Comparison of ENCODE assay signal across 8 cellular contexts in genomic region chr12:124389537-124390441, GRCh38.
DNase-seq lines count a peak whose midpoint lies in the region; ATAC-seq, FAIRE-seq and TF ChIP-seq lines count a peak whose summit lies in the region.

No MANE protein-coding gene starts in this region.

- H3K27me3 ChIP-seq in left ventricle myocardium inferior (ENCODE audit: low read depth) (no peaks in the 10 kb centered on the region), uterus (no peaks in the 10 kb centered on the region)

- H3K27me3 Mint-ChIP-seq in naive B cell = no peaks in the 10 kb centered on the region

- intact Hi-C loops in left ventricle myocardium inferior (cut with micrococcal nuclease) (no loop called here), Right ventricle myocardium superior (cut with DNase I) (loop anchor here (5.0 to 10.0 kb wide), 3 partner anchors 33 to 375 kb away; no protein-coding TSS in a partner anchor), uterus (cut with DNase I; ENCODE audit: low total_unique reads) (loop anchor here (5.0 to 10.0 kb wide), 2 partner anchors 33 to 375 kb away; no protein-coding TSS in a partner anchor)

- no peaks in the 10 kb centered on the region for H3K36me3 Mint-ChIP-seq in naive B cell

- peaks cover 27 to 55% (median 40%) of the 10 kb centered on the region in 3 donors for H3K4me1 Mint-ChIP-seq in naive B cell

- no peak for ATAC-seq in Right ventricle myocardium superior (ENCODE audit: poor library complexity)
- no peak for ATAC-seq in naive B cell (ENCODE audit: low read depth in 2 of 2)
- ATAC-seq in HG03039 (IDR thresholded peaks at IDR 0.05; ENCODE audit: unreplicated experiment) = no peak

- peak overlapping the region in 4 of 6 donors; percentile 82 to 91 (median 90) for H3K27ac Mint-ChIP-seq in naive B cell

- no peak for TF ChIP-seq CTCF in left ventricle myocardium inferior (IDR thresholded peaks at IDR 0.05; ENCODE audit: borderline replicate concordance)
- no peak for TF ChIP-seq CTCF in uterus (IDR thresholded peaks at IDR 0.05)

- peaks cover 98% of the 10 kb centered on the region for H3K4me1 ChIP-seq in left ventricle myocardium inferior
- H3K4me1 ChIP-seq in uterus = peaks cover 30 to 58% of the 10 kb centered on the region in 2 donors

- DNase-seq in left ventricle myocardium inferior (no peak), Right ventricle myocardium superior (no peak), naive B cell (no peak), uterus (peak in 1 of 2 donors; percentile 42), nucleus accumbens (lab: John Stamatoyannopoulos, UW) (no peak), frontal cortex (ENCODE audit: low spot score in 2 of 2) (no peak)

- H3K4me3 ChIP-seq in left ventricle myocardium inferior = peak overlapping the region; percentile 79
- H3K4me3 ChIP-seq in uterus = peak overlapping the region; percentile 41 to 42

- TF ChIP-seq POLR2A in uterus (IDR thresholded peaks at IDR 0.05) = no peak

- H3K9me3 ChIP-seq in left ventricle myocardium inferior (replicated peaks) = no peaks in the 10 kb centered on the region
- no peaks in the 10 kb centered on the region for H3K9me3 ChIP-seq in uterus

- peak overlapping the region; percentile 38 to 94 (median 84) for H3K4me3 Mint-ChIP-seq in naive B cell

- H3K27ac ChIP-seq in left ventricle myocardium inferior (replicated peaks) = peak overlapping the region; percentile 98
- peak overlapping the region; percentile 85 for H3K27ac ChIP-seq in cingulate gyrus (ENCODE audit: low read depth, low read length)
- peak overlapping the region; percentile 87 to 90 for H3K27ac ChIP-seq in uterus

- no peak for FAIRE-seq in frontal cortex (lab: Jason Lieb, UNC)

- peaks cover 19% of the 10 kb centered on the region for H3K36me3 ChIP-seq in left ventricle myocardium inferior
- no peaks in the 10 kb centered on the region for H3K36me3 ChIP-seq in uterus

- no peaks in the 10 kb centered on the region for H3K9me3 Mint-ChIP-seq in naive B cell
